ENCODE assay signal across 7 cellular contexts in the genomic region with DNA sequence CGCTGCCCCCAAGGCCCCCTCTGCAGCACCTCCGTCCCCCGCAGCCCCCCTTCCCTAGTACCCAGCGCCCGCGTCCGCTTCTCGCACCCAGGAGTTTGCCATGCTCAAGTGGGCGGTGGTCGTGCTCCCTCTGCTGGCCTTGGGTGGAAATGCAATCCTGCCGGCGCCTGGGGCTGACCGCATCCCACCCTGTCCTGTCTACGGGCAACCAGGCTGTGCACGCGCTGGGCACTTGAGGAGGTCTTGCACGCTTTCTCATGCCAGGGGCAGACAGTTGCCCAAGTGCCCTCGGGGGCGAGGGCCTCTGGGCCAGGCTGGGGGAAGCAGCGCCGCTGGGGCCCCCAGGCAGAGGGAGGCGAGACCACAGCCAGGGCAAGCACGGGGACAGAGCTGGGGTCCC.
DNase-seq lines count a peak whose midpoint lies in the region; ATAC-seq, FAIRE-seq and TF ChIP-seq lines count a peak whose summit lies in the region.
"Not testable (repeated sequence)": the region's sequence is repeated elsewhere in the genome, so short reads cannot be mapped to it uniquely, and the experiment has no call there.

No MANE protein-coding gene starts in this region.

- TF ChIP-seq CTCF in bronchial epithelial cell (IDR thresholded peaks at IDR 0.05; ENCODE audit: insufficient read depth, low read length, severe bottlenecking): not testable (repeated sequence)
- TF ChIP-seq CTCF in left ventricle myocardium inferior (IDR thresholded peaks at IDR 0.05; ENCODE audit: borderline replicate concordance): peak; percentile 52
- TF ChIP-seq CTCF in mesothelial cell of epicardium (IDR thresholded peaks at IDR 0.05; ENCODE audit: unreplicated experiment): peak; percentile 17

- DNase-seq in HTR-8/SVneo (ENCODE audit: insufficient read length, low spot score); bronchial epithelial cell (ENCODE audit: low read depth); left ventricle myocardium inferior; mesothelial cell of epicardium (ENCODE audit: low spot score in 2 of 2, unreplicated experiment in 2 of 2): not testable (repeated sequence)
- DNase-seq in activated CD8-positive, alpha-beta memory T cell treated with anti-CD3 and anti-CD28 coated beads, Interleukin-2, amount 50 U/mL, for 48 hours: peak; percentile 52
- peak; percentile 20 to 41 for DNase-seq in stimulated activated naive CD8-positive, alpha-beta T cell treated with anti-CD3 and anti-CD28 coated beads, Interleukin-15, amount 100 ng/mL, for 72 hours

- FAIRE-seq in HTR-8/SVneo (lab: Jason Lieb, UNC) (peak; percentile 91), bronchial epithelial cell (lab: Jason Lieb, UNC) (peak; percentile 62)

- peak; percentile 78; the same call in 1 of the 3 replicates for ATAC-seq in SK-N-SH treated with all-trans-retinoic acid at 6 μM for 48 hours
- ATAC-seq in stimulated activated naive CD8-positive, alpha-beta T cell treated with anti-CD3 and anti-CD28 coated beads, Interleukin-15, amount 100 ng/mL, for 72 hours: not testable (repeated sequence)

- H3K9me3 ChIP-seq in left ventricle myocardium inferior (replicated peaks): not testable (repeated sequence)

- H3K4me1 Mint-ChIP-seq in mesothelial cell of epicardium; stimulated activated naive CD8-positive, alpha-beta T cell treated with anti-CD3 and anti-CD28 coated beads, Interleukin-15, amount 100 ng/mL, for 72 hours: not testable (repeated sequence)

- not testable (repeated sequence) for H3K36me3 Mint-ChIP-seq in mesothelial cell of epicardium

- H3K4me3 Mint-ChIP-seq in mesothelial cell of epicardium; stimulated activated naive CD8-positive, alpha-beta T cell treated with anti-CD3 and anti-CD28 coated beads, Interleukin-15, amount 100 ng/mL, for 72 hours: not testable (repeated sequence)

- H3K4me3 ChIP-seq in bronchial epithelial cell (ENCODE audit: low read depth, low read length): not testable (repeated sequence)
- H3K4me3 ChIP-seq in left ventricle myocardium inferior: peak overlapping the region; percentile 29

- not testable (repeated sequence) for H3K27me3 ChIP-seq in bronchial epithelial cell (ENCODE audit: control insufficient read depth, insufficient read depth, low read length); left ventricle myocardium inferior (ENCODE audit: low read depth)

- not testable (repeated sequence) for H3K36me3 ChIP-seq in bronchial epithelial cell (ENCODE audit: control insufficient read depth, insufficient read depth, low read length); left ventricle myocardium inferior

- not testable (repeated sequence) for H3K9me3 Mint-ChIP-seq in mesothelial cell of epicardium; stimulated activated naive CD8-positive, alpha-beta T cell treated with anti-CD3 and anti-CD28 coated beads, Interleukin-15, amount 100 ng/mL, for 72 hours

- H3K27ac ChIP-seq in left ventricle myocardium inferior (replicated peaks): peak overlapping the region; percentile 79

- not testable (repeated sequence) for H3K4me1 ChIP-seq in left ventricle myocardium inferior

- not testable (repeated sequence) for H3K27ac Mint-ChIP-seq in mesothelial cell of epicardium; stimulated activated naive CD8-positive, alpha-beta T cell treated with anti-CD3 and anti-CD28 coated beads, Interleukin-15, amount 100 ng/mL, for 72 hours

- H3K27me3 Mint-ChIP-seq in mesothelial cell of epicardium (ENCODE audit: low read depth); stimulated activated naive CD8-positive, alpha-beta T cell treated with anti-CD3 and anti-CD28 coated beads, Interleukin-15, amount 100 ng/mL, for 72 hours: not testable (repeated sequence)

- intact Hi-C loops in left ventricle myocardium inferior (cut with micrococcal nuclease): not testable (repeated sequence)
